ENCODE assay signal across 1 cellular context in the genomic region with DNA sequence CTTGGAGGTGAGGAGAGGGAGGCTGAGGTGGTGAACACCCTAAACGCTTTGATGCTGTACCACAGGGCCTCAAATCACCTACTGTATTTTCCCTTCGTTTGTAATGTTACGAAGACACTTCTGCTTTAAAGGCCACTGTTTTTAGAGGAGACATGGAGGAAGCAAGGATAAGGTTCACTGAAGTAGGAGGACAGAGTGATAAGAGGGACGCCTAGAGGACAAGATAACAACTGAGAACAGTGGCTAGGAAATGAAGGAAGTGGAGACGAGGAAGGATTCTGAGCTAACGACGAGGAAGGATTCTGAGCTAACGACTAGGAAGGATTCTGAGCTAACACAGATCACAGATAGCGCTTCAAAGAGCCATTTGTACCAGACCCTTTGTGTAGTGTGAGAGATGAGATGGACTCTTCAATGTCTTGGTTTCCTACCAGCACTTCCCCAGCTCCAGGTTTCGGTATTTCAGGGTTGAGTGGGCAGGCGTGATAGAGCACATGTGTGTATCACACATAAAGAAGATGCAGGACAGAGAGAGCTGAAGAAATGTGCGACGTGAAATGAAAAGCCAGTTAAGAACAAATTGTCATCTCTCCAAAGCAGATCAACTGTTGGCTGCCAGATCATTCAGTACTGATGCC.
A peak's percentile ranks its signal among the peaks of the same experiment; 100 is the strongest.
TF ChIP-seq lines count a peak whose summit lies in the region.

No MANE protein-coding gene starts in this region.

TF ChIP-seq in K562, 482 proteins besides CTCF, POLR2A, EP300 and RAD21 (continued from another document and continues in another):
- TF ChIP-seq CEBPB (tag; IDR thresholded peaks at IDR 0.05) (no peak), ZNF699 (CRISPR knock-in tag; IDR thresholded peaks at IDR 0.05; ENCODE audit: insufficient replicate concordance) (no peak), SNRNP70 (optimal IDR thresholded peaks at IDR 0.05; ENCODE audit: low read depth, low read length) (no peak), CBX3 (IDR thresholded peaks at IDR 0.05; ENCODE audit: borderline replicate concordance in 1 of 2, low read length in 2 of 2) (no peak), KAT8 (IDR thresholded peaks at IDR 0.05; ENCODE audit: low read depth) (no peak), ZNF780A (CRISPR knock-in tag; IDR thresholded peaks at IDR 0.05) (no peak), STAT5A (IDR thresholded peaks at IDR 0.05; ENCODE audit: borderline replicate concordance, low read length) (no peak), RFX1 (IDR thresholded peaks at IDR 0.05) (no peak), CREM (IDR thresholded peaks at IDR 0.05; ENCODE audit: low read depth) (no peak), HDAC1 (IDR thresholded peaks at IDR 0.05) (peak in 1 of 2 experiments; percentile 77; a peak in 2 of 4 replicates), CBX5 (IDR thresholded peaks at IDR 0.05; ENCODE audit: borderline replicate concordance, low read depth) (no peak), IFI16 (CRISPR knock-in tag; IDR thresholded peaks at IDR 0.05) (no peak), BHLHE40 (IDR thresholded peaks at IDR 0.05; ENCODE audit: low read length) (no peak; the same call in 1 of the 2 replicates), MTA3 (IDR thresholded peaks at IDR 0.05; ENCODE audit: borderline replicate concordance) (no peak), KAT2B (IDR thresholded peaks at IDR 0.05; ENCODE audit: low read depth, low read length) (no peak), ZNF224 (CRISPR knock-in tag; IDR thresholded peaks at IDR 0.05) (no peak), CHD2 (IDR thresholded peaks at IDR 0.05; ENCODE audit: low read depth, low read length) (no peak), BMI1 (IDR thresholded peaks at IDR 0.05; ENCODE audit: low read length) (no peak), MED1 (CRISPR knock-in tag; IDR thresholded peaks at IDR 0.05; ENCODE audit: borderline replicate concordance) (no peak), CBFB (CRISPR knock-in tag; IDR thresholded peaks at IDR 0.05) (no peak), HNRNPH1 (optimal IDR thresholded peaks at IDR 0.05; ENCODE audit: low read depth, low read length) (no peak), ZNF174 (CRISPR knock-in tag; IDR thresholded peaks at IDR 0.05) (no peak), SIN3A (IDR thresholded peaks at IDR 0.05; ENCODE audit: borderline replicate concordance in 2 of 2, control insufficient read depth in 1 of 2, low read depth in 2 of 2, low read length in 2 of 2) (no peak), JUN (IDR thresholded peaks at IDR 0.05; ENCODE audit: borderline replicate concordance, low read depth, low read length) (no peak), JUN (CRISPR knock-in tag; IDR thresholded peaks at IDR 0.05; ENCODE audit: borderline replicate concordance) (no peak), YY1 (IDR thresholded peaks at IDR 0.05; ENCODE audit: borderline replicate concordance in 1 of 3, control insufficient read depth in 1 of 3, extremely low read depth in 1 of 3, insufficient read depth in 3 of 3, insufficient read length in 1 of 3, insufficient replicate concordance in 2 of 3, low read depth in 1 of 3, low read length in 2 of 3) (no peak), PPARD (CRISPR knock-in tag; IDR thresholded peaks at IDR 0.05) (no peak), RBM25 (IDR thresholded peaks at IDR 0.05; ENCODE audit: low read depth, low read length, severe bottlenecking) (no peak), TCF3 (CRISPR knock-in tag; IDR thresholded peaks at IDR 0.05) (peak; percentile 37; the same call in 1 of the 2 replicates), HDGF (IDR thresholded peaks at IDR 0.05) (peak; percentile 96), ZNF707 (CRISPR knock-in tag; conservative IDR thresholded peaks at IDR 0.05) (no peak), SRSF7 (optimal IDR thresholded peaks at IDR 0.05; ENCODE audit: low read depth, low read length) (no peak), NRF1 (conservative IDR thresholded peaks at IDR 0.05 in 1 of 2, IDR thresholded peaks at IDR 0.05 in 1 of 2) (no peak), KDM5B (IDR thresholded peaks at IDR 0.05; ENCODE audit: insufficient replicate concordance, low read depth, low read length) (no peak), ZNF561 (CRISPR knock-in tag; conservative IDR thresholded peaks at IDR 0.05) (no peak), CBFA2T3 (IDR thresholded peaks at IDR 0.05) (peak; percentile 67), ASH1L (IDR thresholded peaks at IDR 0.05; ENCODE audit: borderline replicate concordance, low read depth, partially characterized antibody) (peak; percentile 31), PHB2 (IDR thresholded peaks at IDR 0.05; ENCODE audit: low read depth) (no peak), BDP1 (IDR thresholded peaks at IDR 0.05; ENCODE audit: insufficient read depth, insufficient read length) (no peak), ZNF282 (CRISPR knock-in tag; IDR thresholded peaks at IDR 0.05) (no peak), ZNF184 (CRISPR knock-in tag; IDR thresholded peaks at IDR 0.05) (no peak), SPI1 (IDR thresholded peaks at IDR 0.05; ENCODE audit: borderline replicate concordance, low read depth, low read length) (peak; percentile 88; the same call in 1 of the 2 replicates), RBM15 (IDR thresholded peaks at IDR 0.05; ENCODE audit: insufficient read depth, low read length) (no peak), ZBTB7A (IDR thresholded peaks at IDR 0.05; ENCODE audit: borderline replicate concordance, control insufficient read depth, low read depth, low read length) (no peak), FOS (IDR thresholded peaks at IDR 0.05; ENCODE audit: extremely low read depth, insufficient read length) (no peak), CCAR2 (IDR thresholded peaks at IDR 0.05; ENCODE audit: low read depth, low read length) (no peak), ZFP30 (CRISPR knock-in tag; IDR thresholded peaks at IDR 0.05; ENCODE audit: borderline replicate concordance) (no peak), BRCA1 (IDR thresholded peaks at IDR 0.05) (no peak), BRCA1 (CRISPR knock-in tag; IDR thresholded peaks at IDR 0.05) (no peak), NR3C1 (CRISPR knock-in tag; IDR thresholded peaks at IDR 0.05) (no peak), TRIM24 (IDR thresholded peaks at IDR 0.05) (peak; percentile 46 to 50; a peak in 3 of 4 replicates), ZNF695 (CRISPR knock-in tag; IDR thresholded peaks at IDR 0.05) (no peak)
- TF ChIP-seq, protein P1, sequence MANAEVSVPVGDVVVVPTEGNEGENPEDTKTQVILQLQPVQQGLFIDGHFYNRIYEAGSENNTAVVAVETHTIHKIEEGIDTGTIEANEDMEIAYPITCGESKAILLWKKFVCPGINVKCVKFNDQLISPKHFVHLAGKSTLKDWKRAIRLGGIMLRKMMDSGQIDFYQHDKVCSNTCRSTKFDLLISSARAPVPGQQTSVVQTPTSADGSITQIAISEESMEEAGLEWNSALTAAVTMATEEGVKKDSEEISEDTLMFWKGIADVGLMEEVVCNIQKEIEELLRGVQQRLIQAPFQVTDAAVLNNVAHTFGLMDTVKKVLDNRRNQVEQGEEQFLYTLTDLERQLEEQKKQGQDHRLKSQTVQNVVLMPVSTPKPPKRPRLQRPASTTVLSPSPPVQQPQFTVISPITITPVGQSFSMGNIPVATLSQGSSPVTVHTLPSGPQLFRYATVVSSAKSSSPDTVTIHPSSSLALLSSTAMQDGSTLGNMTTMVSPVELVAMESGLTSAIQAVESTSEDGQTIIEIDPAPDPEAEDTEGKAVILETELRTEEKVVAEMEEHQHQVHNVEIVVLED (CRISPR knock-in tag; IDR thresholded peaks at IDR 0.05) = no peak
- TF ChIP-seq, protein P2, sequence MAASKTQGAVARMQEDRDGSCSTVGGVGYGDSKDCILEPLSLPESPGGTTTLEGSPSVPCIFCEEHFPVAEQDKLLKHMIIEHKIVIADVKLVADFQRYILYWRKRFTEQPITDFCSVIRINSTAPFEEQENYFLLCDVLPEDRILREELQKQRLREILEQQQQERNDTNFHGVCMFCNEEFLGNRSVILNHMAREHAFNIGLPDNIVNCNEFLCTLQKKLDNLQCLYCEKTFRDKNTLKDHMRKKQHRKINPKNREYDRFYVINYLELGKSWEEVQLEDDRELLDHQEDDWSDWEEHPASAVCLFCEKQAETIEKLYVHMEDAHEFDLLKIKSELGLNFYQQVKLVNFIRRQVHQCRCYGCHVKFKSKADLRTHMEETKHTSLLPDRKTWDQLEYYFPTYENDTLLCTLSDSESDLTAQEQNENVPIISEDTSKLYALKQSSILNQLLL (CRISPR knock-in tag; IDR thresholded peaks at IDR 0.05; ENCODE audit: borderline replicate concordance) = no peak
- TF ChIP-seq, protein P3, sequence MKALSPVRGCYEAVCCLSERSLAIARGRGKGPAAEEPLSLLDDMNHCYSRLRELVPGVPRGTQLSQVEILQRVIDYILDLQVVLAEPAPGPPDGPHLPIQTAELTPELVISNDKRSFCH (CRISPR knock-in tag; IDR thresholded peaks at IDR 0.05) = no peak
- TF ChIP-seq, protein P3 (tag; IDR thresholded peaks at IDR 0.05) = peak; percentile 82; the same call in 1 of the 2 replicates
- TF ChIP-seq, protein P4, sequence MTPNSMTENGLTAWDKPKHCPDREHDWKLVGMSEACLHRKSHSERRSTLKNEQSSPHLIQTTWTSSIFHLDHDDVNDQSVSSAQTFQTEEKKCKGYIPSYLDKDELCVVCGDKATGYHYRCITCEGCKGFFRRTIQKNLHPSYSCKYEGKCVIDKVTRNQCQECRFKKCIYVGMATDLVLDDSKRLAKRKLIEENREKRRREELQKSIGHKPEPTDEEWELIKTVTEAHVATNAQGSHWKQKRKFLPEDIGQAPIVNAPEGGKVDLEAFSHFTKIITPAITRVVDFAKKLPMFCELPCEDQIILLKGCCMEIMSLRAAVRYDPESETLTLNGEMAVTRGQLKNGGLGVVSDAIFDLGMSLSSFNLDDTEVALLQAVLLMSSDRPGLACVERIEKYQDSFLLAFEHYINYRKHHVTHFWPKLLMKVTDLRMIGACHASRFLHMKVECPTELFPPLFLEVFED (CRISPR knock-in tag; conservative IDR thresholded peaks at IDR 0.05) = no peak
- TF ChIP-seq, protein P5, sequence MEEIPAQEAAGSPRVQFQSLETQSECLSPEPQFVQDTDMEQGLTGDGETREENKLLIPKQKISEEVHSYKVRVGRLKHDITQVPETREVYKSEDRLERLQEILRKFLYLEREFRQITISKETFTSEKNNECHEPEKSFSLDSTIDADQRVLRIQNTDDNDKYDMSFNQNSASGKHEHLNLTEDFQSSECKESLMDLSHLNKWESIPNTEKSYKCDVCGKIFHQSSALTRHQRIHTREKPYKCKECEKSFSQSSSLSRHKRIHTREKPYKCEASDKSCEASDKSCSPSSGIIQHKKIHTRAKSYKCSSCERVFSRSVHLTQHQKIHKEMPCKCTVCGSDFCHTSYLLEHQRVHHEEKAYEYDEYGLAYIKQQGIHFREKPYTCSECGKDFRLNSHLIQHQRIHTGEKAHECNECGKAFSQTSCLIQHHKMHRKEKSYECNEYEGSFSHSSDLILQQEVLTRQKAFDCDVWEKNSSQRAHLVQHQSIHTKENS (CRISPR knock-in tag; IDR thresholded peaks at IDR 0.05) = no peak
- TF ChIP-seq, protein P6, sequence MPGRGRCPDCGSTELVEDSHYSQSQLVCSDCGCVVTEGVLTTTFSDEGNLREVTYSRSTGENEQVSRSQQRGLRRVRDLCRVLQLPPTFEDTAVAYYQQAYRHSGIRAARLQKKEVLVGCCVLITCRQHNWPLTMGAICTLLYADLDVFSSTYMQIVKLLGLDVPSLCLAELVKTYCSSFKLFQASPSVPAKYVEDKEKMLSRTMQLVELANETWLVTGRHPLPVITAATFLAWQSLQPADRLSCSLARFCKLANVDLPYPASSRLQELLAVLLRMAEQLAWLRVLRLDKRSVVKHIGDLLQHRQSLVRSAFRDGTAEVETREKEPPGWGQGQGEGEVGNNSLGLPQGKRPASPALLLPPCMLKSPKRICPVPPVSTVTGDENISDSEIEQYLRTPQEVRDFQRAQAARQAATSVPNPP (IDR thresholded peaks at IDR 0.05; ENCODE audit: borderline replicate concordance, insufficient read depth, insufficient read length) = no peak
- TF ChIP-seq, protein P7, sequence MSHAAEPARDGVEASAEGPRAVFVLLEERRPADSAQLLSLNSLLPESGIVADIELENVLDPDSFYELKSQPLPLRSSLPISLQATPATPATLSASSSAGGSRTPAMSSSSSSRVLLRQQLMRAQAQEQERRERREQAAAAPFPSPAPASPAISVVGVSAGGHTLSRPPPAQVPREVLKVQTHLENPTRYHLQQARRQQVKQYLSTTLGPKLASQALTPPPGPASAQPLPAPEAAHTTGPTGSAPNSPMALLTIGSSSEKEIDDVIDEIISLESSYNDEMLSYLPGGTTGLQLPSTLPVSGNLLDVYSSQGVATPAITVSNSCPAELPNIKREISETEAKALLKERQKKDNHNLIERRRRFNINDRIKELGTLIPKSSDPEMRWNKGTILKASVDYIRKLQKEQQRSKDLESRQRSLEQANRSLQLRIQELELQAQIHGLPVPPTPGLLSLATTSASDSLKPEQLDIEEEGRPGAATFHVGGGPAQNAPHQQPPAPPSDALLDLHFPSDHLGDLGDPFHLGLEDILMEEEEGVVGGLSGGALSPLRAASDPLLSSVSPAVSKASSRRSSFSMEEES (CRISPR knock-in tag; IDR thresholded peaks at IDR 0.05) = no peak
- TF ChIP-seq, protein P8, sequence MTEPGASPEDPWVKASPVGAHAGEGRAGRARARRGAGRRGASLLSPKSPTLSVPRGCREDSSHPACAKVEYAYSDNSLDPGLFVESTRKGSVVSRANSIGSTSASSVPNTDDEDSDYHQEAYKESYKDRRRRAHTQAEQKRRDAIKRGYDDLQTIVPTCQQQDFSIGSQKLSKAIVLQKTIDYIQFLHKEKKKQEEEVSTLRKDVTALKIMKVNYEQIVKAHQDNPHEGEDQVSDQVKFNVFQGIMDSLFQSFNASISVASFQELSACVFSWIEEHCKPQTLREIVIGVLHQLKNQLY (CRISPR knock-in tag; conservative IDR thresholded peaks at IDR 0.05) = no peak
- TF ChIP-seq, protein P9, sequence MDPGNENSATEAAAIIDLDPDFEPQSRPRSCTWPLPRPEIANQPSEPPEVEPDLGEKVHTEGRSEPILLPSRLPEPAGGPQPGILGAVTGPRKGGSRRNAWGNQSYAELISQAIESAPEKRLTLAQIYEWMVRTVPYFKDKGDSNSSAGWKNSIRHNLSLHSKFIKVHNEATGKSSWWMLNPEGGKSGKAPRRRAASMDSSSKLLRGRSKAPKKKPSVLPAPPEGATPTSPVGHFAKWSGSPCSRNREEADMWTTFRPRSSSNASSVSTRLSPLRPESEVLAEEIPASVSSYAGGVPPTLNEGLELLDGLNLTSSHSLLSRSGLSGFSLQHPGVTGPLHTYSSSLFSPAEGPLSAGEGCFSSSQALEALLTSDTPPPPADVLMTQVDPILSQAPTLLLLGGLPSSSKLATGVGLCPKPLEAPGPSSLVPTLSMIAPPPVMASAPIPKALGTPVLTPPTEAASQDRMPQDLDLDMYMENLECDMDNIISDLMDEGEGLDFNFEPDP (CRISPR knock-in tag; IDR thresholded peaks at IDR 0.05) = no peak
- TF ChIP-seq, protein P10, sequence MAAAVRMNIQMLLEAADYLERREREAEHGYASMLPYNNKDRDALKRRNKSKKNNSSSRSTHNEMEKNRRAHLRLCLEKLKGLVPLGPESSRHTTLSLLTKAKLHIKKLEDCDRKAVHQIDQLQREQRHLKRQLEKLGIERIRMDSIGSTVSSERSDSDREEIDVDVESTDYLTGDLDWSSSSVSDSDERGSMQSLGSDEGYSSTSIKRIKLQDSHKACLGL (CRISPR knock-in tag; IDR thresholded peaks at IDR 0.05; ENCODE audit: borderline replicate concordance, poor library complexity, severe bottlenecking) = no peak
